Comparison of ENCODE assay signal across 18 cellular contexts in genomic region chr16:28991687-28992086, GRCh38. TPM values are rescaled to one million over a fixed set of nuclear protein-coding genes. Genes with fewer than 3 reads are reported as not detected.
A peak's percentile ranks its signal among the peaks of the same experiment; 100 is the strongest.
DNase-seq lines count a peak whose midpoint lies in the region; ATAC-seq, FAIRE-seq and TF ChIP-seq lines count a peak whose summit lies in the region.
"Had no signal": no experiment of that assay in that cellular context is flagged by ENCODE, and none has a peak within 500 bp of the region (broad histone marks: within the 10 kb centered on the region; RNA-seq: fewer than 3 reads in every experiment).

No MANE protein-coding gene starts in this region.

- H3K4me1 ChIP-seq in CD8-positive, alpha-beta memory T cell (ENCODE audit: insufficient read depth, low read length), result peaks cover 42% of the 10 kb centered on the region
- peaks cover 0 to 25% of the 10 kb centered on the region in 2 experiments; a peak in 3 of 5 replicates for H3K4me1 ChIP-seq in K562 (replicated peaks in 1 of 2; ENCODE audit: control insufficient read depth in 2 of 2, insufficient read depth in 2 of 2, low read length in 2 of 2)
- H3K4me1 ChIP-seq: A549 had no signal

- in situ Hi-C loops in K562 (cut with MboI), result loop anchor here (25.0 kb wide), 1 partner anchor 1221 kb away; no protein-coding TSS in a partner anchor

- no peaks in the 10 kb centered on the region for H3K9me1 ChIP-seq in K562 (ENCODE audit: control insufficient read depth, insufficient read depth, low read length)

- H3K27me3 ChIP-seq in CD8-positive, alpha-beta memory T cell (ENCODE audit: insufficient read depth, low read length, poor library complexity, severe bottlenecking), result no peaks in the 10 kb centered on the region
- H3K27me3 ChIP-seq in K562 (ENCODE audit: control insufficient read depth in 2 of 2, insufficient read depth in 2 of 2, low read length in 2 of 2), result no peaks in the 10 kb centered on the region
- H3K27me3 ChIP-seq: MG63 had no signal

- no peak overlapping the region for H3K4me3 ChIP-seq in CD8-positive, alpha-beta memory T cell (ENCODE audit: low read length)
- H3K4me3 ChIP-seq in K562, result no peak overlapping the region
- H3K4me3 ChIP-seq: A549, MG63, PC-9 had no signal

- no peak for TF ChIP-seq POLR2A in K562 (conservative IDR thresholded peaks at IDR 0.05)

- no peak overlapping the region for H3K4me2 ChIP-seq in K562 (ENCODE audit: insufficient read depth, low read length)
- H3K4me2 ChIP-seq: A549, PC-9 had no signal

- H3K9me3 Mint-ChIP-seq in activated CD4-positive, alpha-beta T cell treated with anti-CD3 and anti-CD28 coated beads, Interleukin-2, amount 10 ng/mL, durations not matched to agents 24 days and 14 days, result peaks cover 7% of the 10 kb centered on the region
- peaks cover 0 to 7% (median 1%) of the 10 kb centered on the region in 5 donors for H3K9me3 Mint-ChIP-seq in CD8-positive, alpha-beta memory T cell
- H3K9me3 Mint-ChIP-seq in naive thymus-derived CD8-positive, alpha-beta T cell, result peaks cover 0 to 10% (median 2%) of the 10 kb centered on the region in 9 donors

- no peaks in the 10 kb centered on the region for H3K27me3 Mint-ChIP-seq in activated CD4-positive, alpha-beta T cell treated with anti-CD3 and anti-CD28 coated beads, Interleukin-2, amount 10 ng/mL, durations not matched to agents 24 days and 14 days
- H3K27me3 Mint-ChIP-seq in CD8-positive, alpha-beta memory T cell, result no peaks in the 10 kb centered on the region
- H3K27me3 Mint-ChIP-seq in naive thymus-derived CD8-positive, alpha-beta T cell, result no peaks in the 10 kb centered on the region

- no TSS peak for BruUV-seq in K562 (replicated peaks; lab: Mats Ljungman, UMichigan)

- no peak for TF ChIP-seq CTCF in K562 (IDR thresholded peaks at IDR 0.05 in 2 of 3, conservative IDR thresholded peaks at IDR 0.05 in 1 of 3; ENCODE audit: insufficient read depth in 2 of 3, low read depth in 1 of 3, low read length in 3 of 3)

- 34% methylated on average over 8 of the region's 8 CpGs for WGBS in K562 (ENCODE audit: insufficient coverage, low coverage, missing lambda C conversion rate)

- no peak for TF ChIP-seq EP300 in K562 (IDR thresholded peaks at IDR 0.05; ENCODE audit: low read length)

- CTCF ChIA-PET in CD8-positive, alpha-beta memory T cell (lab: Charles Lee), result no interaction called here
- CTCF ChIA-PET in K562 (lab: Yijun Ruan, JAX; ENCODE audit: low intra/inter-chr PET ratio), result no interaction called here

- ATAC-seq in K562 (peak; percentile 25; the same call in 1 of the 3 replicates), GM18867 (IDR thresholded peaks at IDR 0.05; ENCODE audit: unreplicated experiment) (no peak)
- ATAC-seq in naive thymus-derived CD8-positive, alpha-beta T cell, result no peak
- ATAC-seq: A549 had no signal

- H3K79me2 ChIP-seq in K562 (ENCODE audit: control insufficient read depth, insufficient read depth, low read length), result no peaks in the 10 kb centered on the region

- DNase-seq in activated CD4-positive, alpha-beta T cell treated with anti-CD3 and anti-CD28 coated beads, Interleukin-2, amount 10 ng/mL, durations not matched to agents 24 days and 14 days, result no peak
- no peak for DNase-seq in activated CD4-positive, alpha-beta T cell treated with anti-CD3 and anti-CD28 coated beads, Interleukin-2, amount 50 U/mL, for 1 hour
- DNase-seq in CD8-positive, alpha-beta memory T cell, result no peak
- DNase-seq in K562 (ENCODE audit: extremely low read depth in 1 of 4, low spot score in 3 of 4), result no peak
- DNase-seq in naive thymus-derived CD8-positive, alpha-beta T cell, result no peak
- no peak for DNase-seq in NCI-H1048 (lab: John Stamatoyannopoulos, UW)
- no peak for DNase-seq in NCI-H2171 (lab: John Stamatoyannopoulos, UW)
- DNase-seq: KBM-7, MG63, NCI-H1105, NCI-H1694 treated with DMSO at 0.1 percent for 48 hours, NCI-H69, PC-9 had no signal

- POLR2A ChIA-PET in CD8-positive, alpha-beta memory T cell (lab: Charles Lee), result no interaction called here
- POLR2A ChIA-PET in K562 (lab: Yijun Ruan, JAX), result interaction anchor here (1.0 to 1.4 kb wide), 2 partner anchors 10 to 12 kb away, joined by 3 read pairs; no protein-coding TSS in a partner anchor
- POLR2A ChIA-PET in naive thymus-derived CD8-positive, alpha-beta T cell (lab: Charles Lee), result interaction anchor here (0.5 to 18.9 kb wide), 8 partner anchors 7 to 1589 kb away, joined by 3 to 494 read pairs (median 6); partner anchors contain the start of gene LAT

- FAIRE-seq in K562 (lab: Jason Lieb, UNC), result no peak
- FAIRE-seq: A549 had no signal

- H3K27ac Mint-ChIP-seq in activated CD4-positive, alpha-beta T cell treated with anti-CD3 and anti-CD28 coated beads, Interleukin-2, amount 10 ng/mL, durations not matched to agents 24 days and 14 days, result peak overlapping the region; percentile 20
- H3K27ac Mint-ChIP-seq in CD8-positive, alpha-beta memory T cell, result peak overlapping the region; percentile 29 to 91 (median 56)
- H3K27ac Mint-ChIP-seq in naive thymus-derived CD8-positive, alpha-beta T cell, result peak overlapping the region; percentile 40 to 100 (median 90)

- intact Hi-C loops in activated CD4-positive, alpha-beta T cell treated with anti-CD3 and anti-CD28 coated beads, Interleukin-2, amount 10 ng/mL, durations not matched to agents 24 days and 14 days (cut with micrococcal nuclease), result no loop called here
- intact Hi-C loops in K562 (cut with micrococcal nuclease), result no loop called here

- no peak overlapping the region for H2AFZ ChIP-seq in K562 (ENCODE audit: low read depth, low read length)
- H2AFZ ChIP-seq: PC-9 had no signal

- H3K36me3 Mint-ChIP-seq in activated CD4-positive, alpha-beta T cell treated with anti-CD3 and anti-CD28 coated beads, Interleukin-2, amount 10 ng/mL, durations not matched to agents 24 days and 14 days (ENCODE audit: low read depth), result peaks cover 44% of the 10 kb centered on the region
- peaks cover 13 to 49% (median 16%) of the 10 kb centered on the region in 3 donors for H3K36me3 Mint-ChIP-seq in CD8-positive, alpha-beta memory T cell
- peaks cover 12 to 54% (median 20%) of the 10 kb centered on the region in 3 donors for H3K36me3 Mint-ChIP-seq in naive thymus-derived CD8-positive, alpha-beta T cell

- no peaks in the 10 kb centered on the region for H4K20me1 ChIP-seq in K562 (replicated peaks; ENCODE audit: control insufficient read depth, insufficient read depth, low read length)

- H3K27ac ChIP-seq in CD8-positive, alpha-beta memory T cell (ENCODE audit: low read depth, low read length), result no peak overlapping the region
- H3K27ac ChIP-seq in K562 (ENCODE audit: extremely low read depth, low read depth, low read length), result no peak overlapping the region
- H3K27ac ChIP-seq: A549, HL-60, PC-9 had no signal

- H3K4me1 Mint-ChIP-seq in activated CD4-positive, alpha-beta T cell treated with anti-CD3 and anti-CD28 coated beads, Interleukin-2, amount 10 ng/mL, durations not matched to agents 24 days and 14 days, result peaks cover 39% of the 10 kb centered on the region
- H3K4me1 Mint-ChIP-seq in CD8-positive, alpha-beta memory T cell, result peaks cover 38 to 55% (median 44%) of the 10 kb centered on the region in 3 donors
- H3K4me1 Mint-ChIP-seq in naive thymus-derived CD8-positive, alpha-beta T cell, result peaks cover 29 to 75% (median 56%) of the 10 kb centered on the region in 4 donors
- H3K4me1 Mint-ChIP-seq: CD14-positive monocyte had no signal

- H3K4me3 Mint-ChIP-seq in activated CD4-positive, alpha-beta T cell treated with anti-CD3 and anti-CD28 coated beads, Interleukin-2, amount 10 ng/mL, durations not matched to agents 24 days and 14 days, result no peak overlapping the region
- no peak overlapping the region for H3K4me3 Mint-ChIP-seq in CD8-positive, alpha-beta memory T cell
- H3K4me3 Mint-ChIP-seq in naive thymus-derived CD8-positive, alpha-beta T cell, result peak overlapping the region in 1 of 10 donors; percentile 13
- H3K4me3 Mint-ChIP-seq: CD14-positive monocyte had no signal

- H3K9ac ChIP-seq in K562 (ENCODE audit: insufficient read depth in 1 of 2, low read depth in 2 of 2, low read length in 2 of 2), result peak overlapping the region in 1 of 2 experiments; percentile 83; a peak in 2 of 4 replicates

- peaks cover 22% of the 10 kb centered on the region for H3K36me3 ChIP-seq in CD8-positive, alpha-beta memory T cell (ENCODE audit: insufficient read depth, low read length)
- peaks cover 6% of the 10 kb centered on the region; the same call in 1 of the 3 replicates for H3K36me3 ChIP-seq in K562 (ENCODE audit: control insufficient read depth, insufficient read depth, low read length)

- H3K9me3 ChIP-seq in CD8-positive, alpha-beta memory T cell (ENCODE audit: low read length), result peaks cover 7% of the 10 kb centered on the region
- no peaks in the 10 kb centered on the region for H3K9me3 ChIP-seq in K562 (replicated peaks; ENCODE audit: control insufficient read depth, insufficient read depth, low read depth, low read length)
- H3K9me3 ChIP-seq: A549, MG63 had no signal

- no peak for TF ChIP-seq RAD21 in K562 (CRISPR knock-in tag; conservative IDR thresholded peaks at IDR 0.05 in 1 of 2, IDR thresholded peaks at IDR 0.05 in 1 of 2)

RNA-seq across cellular contexts. Expression of gene LAT, which starts 6.8 kb away (rescaled TPM):
- 228 and 238 TPM in 2 replicates for total RNA-seq in activated CD4-positive, alpha-beta T cell treated with anti-CD3 and anti-CD28 coated beads, Interleukin-2, amount 10 ng/mL, durations not matched to agents 24 days and 14 days
- 100 to 1,000 TPM; 195 to 203 TPM for total RNA-seq in CD8-positive, alpha-beta memory T cell
- 331 TPM for polyA plus RNA-seq in CD8-positive, alpha-beta memory T cell
- 11.1 and 32.8 TPM in 2 replicates for total RNA-seq in K562 (2011; cell fraction: chromatin; rRNA removed; ENCODE audit: low replicate concordance)
- 20.5 and 21.2 TPM in 2 replicates for total RNA-seq in K562 (2011; cell fraction: nucleolus; rRNA removed)
- total RNA-seq in K562 (2011; cell fraction: nucleoplasm; rRNA removed), result 12.8 and 19.2 TPM in 2 replicates
- total RNA-seq in K562 (2014; rRNA removed) (0.95 and 2.1 TPM in 2 replicates), K562 (2014; rRNA removed; fragmentation: Illumina TruSeq; extraction: Trizol) (0.22 and 0.40 TPM in 2 replicates), K562 (2015; rRNA removed; fragmentation: Illumina TruSeq; extraction: Trizol) (2.0 and 2.3 TPM in 2 replicates), K562 (2021) (2.9 and 4.2 TPM in 2 replicates)
- polyA plus RNA-seq in K562 (2011; rRNA removed) (1.9 and 2.0 TPM in 2 replicates), K562 (2014; fragmentation: Illumina TruSeq; extraction: Trizol) (1.3 and 1.7 TPM in 2 replicates), K562 (2014; fragmentation: Nextera tagmentation; extraction: Ambion mirVana) (under 1 TPM; 0.59 to 0.63 TPM), K562 (2014; rRNA removed) (1.6 and 3.2 TPM in 2 replicates)
- 0.86 and 2.0 TPM in 2 replicates for polyA plus RNA-seq in K562 (2011; cell fraction: cytosol; rRNA removed)
- polyA plus RNA-seq in K562 (2011; cell fraction: nucleus; rRNA removed), result 22.2 and 50.9 TPM in 2 replicates
- polyA plus RNA-seq in K562 (2012), result 2.9 and 5.7 TPM in 2 replicates
- 0.24 and 0.25 TPM in 2 replicates for polyA minus RNA-seq in K562 (2011; rRNA and poly(A)+ RNA removed)
- 0.29 TPM in 1 of 2 replicates, not detected in the other for polyA minus RNA-seq in K562 (2011; cell fraction: cytosol; rRNA and poly(A)+ RNA removed)
- polyA minus RNA-seq in K562 (2011; cell fraction: nucleus; rRNA and poly(A)+ RNA removed), result 2.2 and 3.0 TPM in 2 replicates
- total RNA-seq in naive thymus-derived CD8-positive, alpha-beta T cell, result 100 to 1,000 TPM; 352 to 353 TPM
- 100 to 1,000 TPM; 255 to 308 (median 288) TPM for polyA plus RNA-seq in naive thymus-derived CD8-positive, alpha-beta T cell

RNA-seq across cellular contexts. Expression of gene SPNS1, which starts 17.1 kb away (rescaled TPM):
- total RNA-seq in activated CD4-positive, alpha-beta T cell treated with anti-CD3 and anti-CD28 coated beads, Interleukin-2, amount 10 ng/mL, durations not matched to agents 24 days and 14 days, result 21.2 and 23.1 TPM in 2 replicates
- 10 to 100 TPM; 36.5 to 40.9 TPM for total RNA-seq in CD8-positive, alpha-beta memory T cell
- polyA plus RNA-seq in CD8-positive, alpha-beta memory T cell, result 33.2 TPM
- total RNA-seq in K562 (2011; cell fraction: chromatin; rRNA removed; ENCODE audit: low replicate concordance), result 27.4 and 88.8 TPM in 2 replicates
- 112 and 138 TPM in 2 replicates for total RNA-seq in K562 (2011; cell fraction: nucleolus; rRNA removed)
- 66.3 and 72.9 TPM in 2 replicates for total RNA-seq in K562 (2011; cell fraction: nucleoplasm; rRNA removed)
- 37.8 and 48.4 TPM in 2 replicates for total RNA-seq in K562 (2014; rRNA removed)
- 6.2 and 9.0 TPM in 2 replicates for total RNA-seq in K562 (2014; rRNA removed; fragmentation: Illumina TruSeq; extraction: Trizol)
- 13.7 and 16.3 TPM in 2 replicates for total RNA-seq in K562 (2015; rRNA removed; fragmentation: Illumina TruSeq; extraction: Trizol)
- 64.9 and 69.8 TPM in 2 replicates for total RNA-seq in K562 (2021)
- polyA plus RNA-seq in K562 (2011; rRNA removed), result 12.3 and 20.6 TPM in 2 replicates
- 18.6 and 53.9 TPM in 2 replicates for polyA plus RNA-seq in K562 (2011; cell fraction: cytosol; rRNA removed)
- polyA plus RNA-seq in K562 (2011; cell fraction: nucleus; rRNA removed), result 31.4 and 74.3 TPM in 2 replicates
- polyA plus RNA-seq in K562 (2012), result 47.4 and 49.1 TPM in 2 replicates
- 22.2 and 38.7 TPM in 2 replicates for polyA plus RNA-seq in K562 (2014; fragmentation: Illumina TruSeq; extraction: Trizol)
- 1 to 10 TPM in 1 of 2 experiments, under 1 TPM in 1; 0.58 to 2.9 TPM for polyA plus RNA-seq in K562 (2014; fragmentation: Nextera tagmentation; extraction: Ambion mirVana)
- 37.8 and 40.6 TPM in 2 replicates for polyA plus RNA-seq in K562 (2014; rRNA removed)
- polyA minus RNA-seq in K562 (2011; rRNA and poly(A)+ RNA removed), result 13.2 and 15.6 TPM in 2 replicates
- 22.8 and 23.5 TPM in 2 replicates for polyA minus RNA-seq in K562 (2011; cell fraction: cytosol; rRNA and poly(A)+ RNA removed)
- polyA minus RNA-seq in K562 (2011; cell fraction: nucleus; rRNA and poly(A)+ RNA removed), result 7.0 and 9.0 TPM in 2 replicates
- total RNA-seq in naive thymus-derived CD8-positive, alpha-beta T cell, result 10 to 100 TPM; 38.1 to 45.0 TPM
- 10 to 100 TPM; 12.7 to 29.7 (median 24.9) TPM for polyA plus RNA-seq in naive thymus-derived CD8-positive, alpha-beta T cell

RNA-seq across cellular contexts. Expression of gene NFATC2IP, which starts 41.0 kb away (rescaled TPM):
- total RNA-seq in activated CD4-positive, alpha-beta T cell treated with anti-CD3 and anti-CD28 coated beads, Interleukin-2, amount 10 ng/mL, durations not matched to agents 24 days and 14 days, result 108 and 112 TPM in 2 replicates
- 10 to 100 TPM; 75.1 to 77.0 TPM for total RNA-seq in CD8-positive, alpha-beta memory T cell
- polyA plus RNA-seq in CD8-positive, alpha-beta memory T cell, result 35.0 TPM
- 277 and 436 TPM in 2 replicates for total RNA-seq in K562 (2011; cell fraction: chromatin; rRNA removed; ENCODE audit: low replicate concordance)
- 228 and 264 TPM in 2 replicates for total RNA-seq in K562 (2011; cell fraction: nucleolus; rRNA removed)
- 253 and 320 TPM in 2 replicates for total RNA-seq in K562 (2011; cell fraction: nucleoplasm; rRNA removed)
- total RNA-seq in K562 (2014; rRNA removed) (45.5 and 67.2 TPM in 2 replicates), K562 (2014; rRNA removed; fragmentation: Illumina TruSeq; extraction: Trizol) (45.9 and 46.9 TPM in 2 replicates), K562 (2015; rRNA removed; fragmentation: Illumina TruSeq; extraction: Trizol) (40.6 and 41.5 TPM in 2 replicates), K562 (2021) (49.2 and 54.3 TPM in 2 replicates)
- polyA plus RNA-seq in K562 (2011; rRNA removed) (100 and 106 TPM in 2 replicates), K562 (2014; fragmentation: Illumina TruSeq; extraction: Trizol) (55.1 and 62.0 TPM in 2 replicates), K562 (2014; fragmentation: Nextera tagmentation; extraction: Ambion mirVana) (10 to 100 TPM; 15.6 to 16.1 TPM), K562 (2014; rRNA removed) (73.7 and 80.9 TPM in 2 replicates)
- 49.6 and 74.5 TPM in 2 replicates for polyA plus RNA-seq in K562 (2011; cell fraction: cytosol; rRNA removed)
- 240 and 326 TPM in 2 replicates for polyA plus RNA-seq in K562 (2011; cell fraction: nucleus; rRNA removed)
- 40.3 and 56.4 TPM in 2 replicates for polyA plus RNA-seq in K562 (2012)
- 54.5 TPM in 2 replicates for polyA minus RNA-seq in K562 (2011; rRNA and poly(A)+ RNA removed)
- 15.4 and 21.7 TPM in 2 replicates for polyA minus RNA-seq in K562 (2011; cell fraction: cytosol; rRNA and poly(A)+ RNA removed)
- polyA minus RNA-seq in K562 (2011; cell fraction: nucleus; rRNA and poly(A)+ RNA removed), result 70.1 and 82.0 TPM in 2 replicates
- 100 to 1,000 TPM; 112 to 116 TPM for total RNA-seq in naive thymus-derived CD8-positive, alpha-beta T cell
- polyA plus RNA-seq in naive thymus-derived CD8-positive, alpha-beta T cell, result 10 to 100 TPM; 22.8 to 30.2 (median 28.7) TPM

RNA-seq across cellular contexts. Expression of gene CD19, which starts 59.9 kb away (rescaled TPM):
- total RNA-seq in activated CD4-positive, alpha-beta T cell treated with anti-CD3 and anti-CD28 coated beads, Interleukin-2, amount 10 ng/mL, durations not matched to agents 24 days and 14 days, result not detected in 2 replicates
- not detected for total RNA-seq in CD8-positive, alpha-beta memory T cell
- not detected for polyA plus RNA-seq in CD8-positive, alpha-beta memory T cell
- 1.8 TPM in 1 of 2 replicates, not detected in the other for total RNA-seq in K562 (2011; cell fraction: chromatin; rRNA removed; ENCODE audit: low replicate concordance)
- total RNA-seq in K562 (2011; cell fraction: nucleolus; rRNA removed), result 1.2 and 1.8 TPM in 2 replicates
- total RNA-seq in K562 (2011; cell fraction: nucleoplasm; rRNA removed), result 0.76 and 1.0 TPM in 2 replicates
- total RNA-seq in K562 (2014; rRNA removed), result 2.8 and 4.0 TPM in 2 replicates
- 1.2 and 1.3 TPM in 2 replicates for total RNA-seq in K562 (2014; rRNA removed; fragmentation: Illumina TruSeq; extraction: Trizol)
- 3.3 and 4.0 TPM in 2 replicates for total RNA-seq in K562 (2015; rRNA removed; fragmentation: Illumina TruSeq; extraction: Trizol)
- 3.0 and 3.7 TPM in 2 replicates for total RNA-seq in K562 (2021)
- 1.4 and 2.1 TPM in 2 replicates for polyA plus RNA-seq in K562 (2011; rRNA removed)
- polyA plus RNA-seq in K562 (2011; cell fraction: cytosol; rRNA removed), result 4.8 and 6.7 TPM in 2 replicates
- 1.9 and 2.5 TPM in 2 replicates for polyA plus RNA-seq in K562 (2011; cell fraction: nucleus; rRNA removed)
- polyA plus RNA-seq in K562 (2012), result 4.0 and 6.3 TPM in 2 replicates
- polyA plus RNA-seq in K562 (2014; fragmentation: Illumina TruSeq; extraction: Trizol), result 1.3 and 3.3 TPM in 2 replicates
- under 1 TPM in 1 of 2 experiments, not detected in 1; 0.27 TPM for polyA plus RNA-seq in K562 (2014; fragmentation: Nextera tagmentation; extraction: Ambion mirVana)
- 2.6 and 4.1 TPM in 2 replicates for polyA plus RNA-seq in K562 (2014; rRNA removed)
- 0.33 and 0.60 TPM in 2 replicates for polyA minus RNA-seq in K562 (2011; rRNA and poly(A)+ RNA removed)
- 3.4 TPM in 1 of 2 replicates, not detected in the other for polyA minus RNA-seq in K562 (2011; cell fraction: cytosol; rRNA and poly(A)+ RNA removed)
- 0.40 and 1.3 TPM in 2 replicates for polyA minus RNA-seq in K562 (2011; cell fraction: nucleus; rRNA and poly(A)+ RNA removed)
- 1 to 10 TPM; 6.9 to 7.6 TPM for total RNA-seq in naive thymus-derived CD8-positive, alpha-beta T cell
- polyA plus RNA-seq in naive thymus-derived CD8-positive, alpha-beta T cell, result under 1 TPM; 0.17 to 0.19 (median 0.19) TPM
- total RNA-seq: Daoy, PC-9 had no signal
- polyA plus RNA-seq: A549 had no signal

Comparison
In these comparisons a context has a peak if more than half of its experiments do, and no peak if none do; other contexts are left out.
1. H3K27ac Mint-ChIP-seq: peak in every context shown above with its lines; median percentile 90 in naive thymus-derived CD8-positive, alpha-beta T cell; 56 in CD8-positive, alpha-beta memory T cell; 20 in activated CD4-positive, alpha-beta T cell treated with anti-CD3 and anti-CD28 coated beads, Interleukin-2, amount 10 ng/mL, durations not matched to agents 24 days and 14 days.